In the genomic region with DNA sequence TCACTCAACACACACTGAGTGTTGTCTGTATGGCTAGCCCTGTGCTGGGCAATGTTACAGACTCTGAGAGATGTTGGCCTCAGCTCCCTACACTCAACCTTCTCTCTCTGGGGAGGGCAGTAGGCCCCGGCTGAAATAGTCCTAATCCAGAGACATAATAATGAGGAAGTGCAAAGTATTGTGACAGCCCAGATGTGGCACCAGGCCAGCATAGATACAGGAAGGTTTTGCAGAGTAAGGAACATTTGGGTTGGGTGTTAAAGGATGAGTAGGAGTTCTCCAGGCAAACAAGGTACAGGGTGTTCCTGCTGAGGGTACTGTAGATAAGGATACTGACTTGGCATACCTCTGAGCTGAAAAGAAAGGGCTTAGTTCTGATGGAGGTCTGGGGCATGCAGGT, we compare ENCODE assay signal across 1 cellular context.
TF ChIP-seq lines count a peak whose summit lies in the region.

No MANE protein-coding gene starts in this region.

TF ChIP-seq in GM12878, 131 proteins besides CTCF, POLR2A, EP300 and RAD21:
- peak; percentile 68; the same call in 1 of the 2 replicates for TF ChIP-seq SPI1 (IDR thresholded peaks at IDR 0.05; ENCODE audit: borderline replicate concordance, insufficient read depth, low read depth, low read length)
- no peak for TF ChIP-seq EED (IDR thresholded peaks at IDR 0.05; ENCODE audit: low read depth)
